ENCODE assay signal across 21 cellular contexts in genomic region chr5:74422671-74423070, GRCh38.
"Had no signal": no experiment of that assay in that cellular context is flagged by ENCODE, and none has a peak within 500 bp of the region (broad histone marks: within the 10 kb centered on the region; RNA-seq: fewer than 3 reads in every experiment).

No MANE protein-coding gene starts in this region.

- H3K4me1 ChIP-seq: gastroesophageal sphincter, spleen had no signal

- H2AFZ ChIP-seq: hepatocyte had no signal

- DNase-seq: activated CD4-positive, alpha-beta T cell treated with anti-CD3 and anti-CD28 coated beads for 4 hours; activated CD4-positive, alpha-beta T cell treated with anti-CD3 and anti-CD28 coated beads, Interleukin-2, amount 50 U/mL, for 4 hours; activated effector memory CD4-positive, alpha-beta T cell treated with Interleukin-2 at 50 U/mL for 16 hours; activated naive CD4-positive, alpha-beta T cell treated with Interleukin-2 at 50 U/mL for 16 hours; aorta; central memory CD4-positive, alpha-beta T cell; kidney; left colon; naive thymus-derived CD8-positive, alpha-beta T cell; posterior cingulate gyrus; right cardiac atrium; spleen; stimulated activated CD4-positive, alpha-beta T cell treated with anti-CD3 and anti-CD28 coated beads, Interleukin-4, amount 100 ng/mL, for 1 hour; stimulated activated naive CD8-positive, alpha-beta T cell treated with anti-CD3 and anti-CD28 coated beads, Interleukin-15, Interleukin-2, amounts not matched to agents 100 U/mL and 50 U/mL, for 24 hours; T-helper 1 cell; trophoblast cell had no signal

- H3K36me3 ChIP-seq: gastroesophageal sphincter, spleen, thoracic aorta had no signal

- H3K79me2 ChIP-seq: hepatocyte had no signal

- FAIRE-seq: endothelial cell of umbilical vein, kidney, urothelium cell line had no signal

- H3K4me2 ChIP-seq: hepatocyte had no signal

- ATAC-seq: gastroesophageal sphincter; left colon; naive thymus-derived CD8-positive, alpha-beta T cell; right cardiac atrium; stimulated activated naive CD8-positive, alpha-beta T cell treated with anti-CD3 and anti-CD28 coated beads, Interleukin-15, Interleukin-2, amounts not matched to agents 100 U/mL and 50 U/mL, for 24 hours had no signal

- H3K9me3 ChIP-seq: gastroesophageal sphincter, spleen, thoracic aorta had no signal

- H3K27me3 ChIP-seq: gastroesophageal sphincter, hepatocyte, spleen had no signal

- H3K27ac ChIP-seq: gastroesophageal sphincter, hepatocyte, spleen, thoracic aorta had no signal

- H3K4me3 ChIP-seq: gastroesophageal sphincter, hepatocyte, spleen, thoracic aorta had no signal
